In the genomic region with DNA sequence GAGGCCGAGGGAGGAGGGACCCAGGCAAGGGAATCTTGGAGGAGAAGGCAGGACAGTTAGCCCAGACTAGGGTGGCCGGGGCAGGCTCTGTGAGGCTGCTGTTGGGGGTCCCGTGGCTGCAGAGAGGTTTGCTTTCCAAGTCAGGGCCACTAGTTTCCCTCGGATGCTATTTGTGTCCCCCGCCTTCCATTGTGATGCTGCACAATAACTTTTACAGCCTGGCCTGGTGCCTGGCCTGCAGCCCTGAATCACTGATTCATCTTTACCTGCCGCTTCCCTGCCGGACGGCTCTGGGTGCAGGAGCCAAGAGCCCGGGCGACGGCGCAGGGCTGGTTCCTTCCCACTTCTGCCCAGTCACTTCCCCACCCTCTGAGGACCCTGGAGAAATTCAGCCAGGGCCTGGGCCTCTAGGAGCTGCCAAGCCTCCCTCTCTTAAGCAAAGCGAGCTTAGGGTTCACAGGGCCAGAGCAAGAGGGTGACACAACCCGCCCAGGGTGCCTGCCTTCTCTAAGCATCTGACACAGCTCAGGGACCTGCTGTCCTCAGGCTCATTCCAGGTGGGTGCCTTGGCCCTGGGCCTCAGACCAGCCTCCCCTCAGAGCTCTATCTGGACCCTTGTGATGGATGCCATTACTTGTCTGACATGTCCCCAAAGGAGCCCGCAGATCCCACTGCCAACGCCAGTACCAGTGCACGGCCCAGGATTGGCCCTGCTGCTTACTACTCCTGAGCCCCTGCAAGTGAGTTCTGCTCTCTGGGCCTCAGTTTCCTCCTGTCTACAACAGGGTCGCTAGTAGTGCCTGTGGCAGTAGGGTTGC, we compare ENCODE assay signal across 12 cellular contexts.
DNase-seq lines count a peak whose midpoint lies in the region; ATAC-seq and TF ChIP-seq lines count a peak whose summit lies in the region.
"Had no signal": no experiment of that assay in that cellular context is flagged by ENCODE, and none has a peak within 500 bp of the region (broad histone marks: within the 10 kb centered on the region; RNA-seq: fewer than 3 reads in every experiment).

No MANE protein-coding gene starts in this region.

- peaks cover 7% of the 10 kb centered on the region for H3K9me3 ChIP-seq in lower lobe of right lung
- H3K9me3 ChIP-seq in gastrocnemius medialis = peaks cover 0 to under 1% (median 0%) of the 10 kb centered on the region in 3 donors

- peak; percentile 8 for DNase-seq in activated T-cell treated with anti-CD3 and anti-CD28 coated beads, Interleukin-2, amount 50 U/mL, for 24 hours
- DNase-seq in activated T-cell treated with anti-CD3 and anti-CD28 coated beads for 4 hours (no peak), ecto neural progenitor cell (ENCODE audit: low spot score) (peak; percentile 43), mucosa of gallbladder (ENCODE audit: low spot score) (peak; percentile 8), ureter (ENCODE audit: low spot score) (peak; percentile 35), lower lobe of right lung (no peak), gastrocnemius medialis (no peak), NCI-H1105 treated with DMSO at 0.1 percent for 48 hours (lab: John Stamatoyannopoulos, UW) (no peak)
- DNase-seq: activated CD4-positive, alpha-beta T cell treated with anti-CD3 and anti-CD28 coated beads, Interleukin-2, amount 50 U/mL, for 4 hours; cortex of kidney; HFFc6 had no signal

- in situ Hi-C loops in gastrocnemius medialis (cut with MboI; ENCODE audit: low sequenced_read_pairs in 4 of 4) = no loop called here

- H3K27ac ChIP-seq in lower lobe of right lung (no peak overlapping the region), gastrocnemius medialis (peak overlapping the region in 2 of 4 donors; percentile 39 to 60)
- H3K27ac ChIP-seq: thoracic aorta had no signal

- H3K27me3 ChIP-seq in lower lobe of right lung (ENCODE audit: low read depth) (no peaks in the 10 kb centered on the region), gastrocnemius medialis (no peaks in the 10 kb centered on the region)

- TF ChIP-seq POLR2A in gastrocnemius medialis (IDR thresholded peaks at IDR 0.05) = no peak

- ATAC-seq in lower lobe of right lung = no peak
- no peak for ATAC-seq in gastrocnemius medialis

- TF ChIP-seq CTCF in lower lobe of right lung (IDR thresholded peaks at IDR 0.05) (no peak), gastrocnemius medialis (IDR thresholded peaks at IDR 0.05 in 4 of 5, conservative IDR thresholded peaks at IDR 0.05 in 1 of 5) (no peak)

- no peak overlapping the region for H3K4me3 Mint-ChIP-seq in activated T-cell treated with anti-CD3 and anti-CD28 coated beads, Interleukin-2, amount 50 U/mL, for 24 hours
- H3K4me3 Mint-ChIP-seq: HFFc6 had no signal

- H3K4me3 ChIP-seq in lower lobe of right lung (no peak overlapping the region), gastrocnemius medialis (no peak overlapping the region)
- H3K4me3 ChIP-seq: thoracic aorta had no signal

- no peaks in the 10 kb centered on the region for H3K9me3 Mint-ChIP-seq in activated T-cell treated with anti-CD3 and anti-CD28 coated beads, Interleukin-2, amount 50 U/mL, for 24 hours

- H3K4me1 ChIP-seq in lower lobe of right lung = peaks cover 18% of the 10 kb centered on the region
- H3K4me1 ChIP-seq in gastrocnemius medialis = peaks cover 3 to 11% of the 10 kb centered on the region in 2 donors

- intact Hi-C loops in lower lobe of right lung (cut with DNase I) (no loop called here), gastrocnemius medialis (cut with DNase I; ENCODE audit: low total_unique reads) (no loop called here)

- H3K4me1 Mint-ChIP-seq in activated T-cell treated with anti-CD3 and anti-CD28 coated beads, Interleukin-2, amount 50 U/mL, for 24 hours (ENCODE audit: low read depth) = no peaks in the 10 kb centered on the region

- H3K27me3 Mint-ChIP-seq in activated T-cell treated with anti-CD3 and anti-CD28 coated beads, Interleukin-2, amount 50 U/mL, for 24 hours = peaks cover 4% of the 10 kb centered on the region

- no peaks in the 10 kb centered on the region for H3K36me3 ChIP-seq in lower lobe of right lung
- no peaks in the 10 kb centered on the region for H3K36me3 ChIP-seq in gastrocnemius medialis
- H3K36me3 ChIP-seq: thoracic aorta had no signal

- H3K27ac Mint-ChIP-seq in activated T-cell treated with anti-CD3 and anti-CD28 coated beads, Interleukin-2, amount 50 U/mL, for 24 hours = no peak overlapping the region
- H3K27ac Mint-ChIP-seq: HFFc6 had no signal

- H3K36me3 Mint-ChIP-seq in activated T-cell treated with anti-CD3 and anti-CD28 coated beads, Interleukin-2, amount 50 U/mL, for 24 hours (ENCODE audit: low read depth) = no peaks in the 10 kb centered on the region

Comparison
In these comparisons a context has a peak if more than half of its experiments do, and no peak if none do; other contexts are left out.
1. DNase-seq: peak in activated T-cell treated with anti-CD3 and anti-CD28 coated beads, Interleukin-2, amount 50 U/mL, for 24 hours (single experiment), ecto neural progenitor cell (single experiment), mucosa of gallbladder (single experiment) and ureter (single experiment); none in activated T-cell treated with anti-CD3 and anti-CD28 coated beads for 4 hours (single experiment), lower lobe of right lung (single experiment), gastrocnemius medialis (0 of 2) and NCI-H1105 treated with DMSO at 0.1 percent for 48 hours (single experiment).